1 cellular context compared by ENCODE assay signal in genomic region chr6:43635387-43636311, GRCh38.
TF ChIP-seq lines count a peak whose summit lies in the region.

TSS of gene MAD2L1BP (plus strand) at chr6:43635840. CDS start at chr6:43635876, 36 bp downstream.

TF ChIP-seq in HEK293, 187 proteins besides CTCF, POLR2A, EP300 and RAD21 (continued from another document):
- TF ChIP-seq ZNF518A (tag by site-specific recombination; conservative IDR thresholded peaks at IDR 0.05; ENCODE audit: low read depth) (peak; percentile 76; the same call in 1 of the 2 replicates), GLI4 (tag by site-specific recombination; IDR thresholded peaks at IDR 0.05) (no peak), ZNF510 (tag by site-specific recombination; IDR thresholded peaks at IDR 0.05; ENCODE audit: insufficient replicate concordance) (no peak)
